Comparison of ENCODE assay signal across 9 cellular contexts in the genomic region with DNA sequence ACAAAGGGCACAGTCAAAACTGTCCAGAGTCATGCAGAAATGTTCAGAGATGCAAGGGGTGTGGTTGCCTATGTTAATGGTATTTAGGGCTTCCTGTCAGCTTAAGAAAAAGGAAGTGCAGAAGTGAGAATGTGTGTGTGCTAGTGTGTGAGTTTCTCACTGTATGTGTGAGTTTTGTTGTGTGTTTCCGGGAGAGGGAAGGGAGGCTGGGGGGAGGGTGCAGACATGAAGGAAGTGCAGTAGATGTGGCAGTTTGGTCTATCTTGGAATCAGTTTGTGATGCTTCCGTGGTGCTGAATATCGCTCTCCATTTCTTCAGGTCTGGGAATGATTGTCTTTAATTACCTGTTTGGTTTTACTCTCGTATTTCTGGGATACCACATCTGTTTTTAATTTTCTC. TPM values are rescaled to one million over a fixed set of nuclear protein-coding genes. Genes with fewer than 3 reads are reported as not detected.
DNase-seq lines count a peak whose midpoint lies in the region; ATAC-seq lines count a peak whose summit lies in the region.
"Had no signal": no experiment of that assay in that cellular context is flagged by ENCODE, and none has a peak within 500 bp of the region (broad histone marks: within the 10 kb centered on the region; RNA-seq: fewer than 3 reads in every experiment).

No MANE protein-coding gene starts in this region.

- peaks cover 81% of the 10 kb centered on the region for H3K4me1 Mint-ChIP-seq in activated naive CD4-positive, alpha-beta T cell treated with anti-CD3 and anti-CD28 coated beads for 36 hours (ENCODE audit: low read depth)

- H3K9me3 Mint-ChIP-seq in activated naive CD4-positive, alpha-beta T cell treated with anti-CD3 and anti-CD28 coated beads for 36 hours, result no peaks in the 10 kb centered on the region

- no peaks in the 10 kb centered on the region for H3K27me3 Mint-ChIP-seq in activated naive CD4-positive, alpha-beta T cell treated with anti-CD3 and anti-CD28 coated beads for 36 hours (ENCODE audit: low read depth)

- ATAC-seq in GM18520 (IDR thresholded peaks at IDR 0.05; ENCODE audit: unreplicated experiment), result peak; percentile 87
- ATAC-seq in HG02870 (IDR thresholded peaks at IDR 0.05; ENCODE audit: unreplicated experiment), result peak; percentile 93
- ATAC-seq: Panc1 had no signal

- peak; percentile 44 for DNase-seq in RPMI8226
- DNase-seq in activated naive CD4-positive, alpha-beta T cell treated with anti-CD3 and anti-CD28 coated beads for 36 hours, result peak; percentile 85
- peak; percentile 7 to 13 for DNase-seq in stimulated activated CD4-positive, alpha-beta T cell treated with anti-CD3 and anti-CD28 coated beads, Interleukin-15, amount 100 ng/mL, for 1 hour (ENCODE audit: low read depth in 1 of 2, low spot score in 1 of 2)
- no peak for DNase-seq in GOT3 (lab: John Stamatoyannopoulos, UW)
- no peak for DNase-seq in NCI-H1417 (lab: John Stamatoyannopoulos, UW)
- DNase-seq in DMS114 treated with DMSO at 0.1 percent for 48 hours (lab: John Stamatoyannopoulos, UW; ENCODE audit: unreplicated experiment), result no peak

- H3K4me3 Mint-ChIP-seq in activated naive CD4-positive, alpha-beta T cell treated with anti-CD3 and anti-CD28 coated beads for 36 hours, result peak overlapping the region; percentile 73

- intact Hi-C loops in activated naive CD4-positive, alpha-beta T cell treated with anti-CD3 and anti-CD28 coated beads for 36 hours (cut with micrococcal nuclease), result loop anchor here (1.0 kb wide), 4 partner anchors 18 to 124 kb away; no protein-coding TSS in a partner anchor

- peak overlapping the region; percentile 85 for H3K27ac Mint-ChIP-seq in activated naive CD4-positive, alpha-beta T cell treated with anti-CD3 and anti-CD28 coated beads for 36 hours

- H3K36me3 Mint-ChIP-seq in activated naive CD4-positive, alpha-beta T cell treated with anti-CD3 and anti-CD28 coated beads for 36 hours (ENCODE audit: low read depth), result no peaks in the 10 kb centered on the region

- CTCF ChIA-PET in activated naive CD4-positive, alpha-beta T cell treated with anti-CD3 and anti-CD28 coated beads for 36 hours (lab: Charles Lee), result interaction anchor here (0.9 to 1.8 kb wide), 3 partner anchors 15 to 21 kb away, joined by 3 to 6 read pairs (median 4); no protein-coding TSS in a partner anchor

RNA-seq across cellular contexts. Expression of gene ATP6V1G3, which starts 16.5 kb away (rescaled TPM):
- not detected for total RNA-seq in activated naive CD4-positive, alpha-beta T cell treated with anti-CD3 and anti-CD28 coated beads for 36 hours

Comparison
In these comparisons a context has a peak if more than half of its experiments do, and no peak if none do; other contexts are left out.
1. DNase-seq: peak in RPMI8226 (single experiment), activated naive CD4-positive, alpha-beta T cell treated with anti-CD3 and anti-CD28 coated beads for 36 hours (single experiment) and stimulated activated CD4-positive, alpha-beta T cell treated with anti-CD3 and anti-CD28 coated beads, Interleukin-15, amount 100 ng/mL, for 1 hour (2 of 2); none in GOT3 (single experiment), NCI-H1417 (0 of 3) and DMS114 treated with DMSO at 0.1 percent for 48 hours (single experiment).